ENCODE assay signal across 10 cellular contexts in the genomic region with DNA sequence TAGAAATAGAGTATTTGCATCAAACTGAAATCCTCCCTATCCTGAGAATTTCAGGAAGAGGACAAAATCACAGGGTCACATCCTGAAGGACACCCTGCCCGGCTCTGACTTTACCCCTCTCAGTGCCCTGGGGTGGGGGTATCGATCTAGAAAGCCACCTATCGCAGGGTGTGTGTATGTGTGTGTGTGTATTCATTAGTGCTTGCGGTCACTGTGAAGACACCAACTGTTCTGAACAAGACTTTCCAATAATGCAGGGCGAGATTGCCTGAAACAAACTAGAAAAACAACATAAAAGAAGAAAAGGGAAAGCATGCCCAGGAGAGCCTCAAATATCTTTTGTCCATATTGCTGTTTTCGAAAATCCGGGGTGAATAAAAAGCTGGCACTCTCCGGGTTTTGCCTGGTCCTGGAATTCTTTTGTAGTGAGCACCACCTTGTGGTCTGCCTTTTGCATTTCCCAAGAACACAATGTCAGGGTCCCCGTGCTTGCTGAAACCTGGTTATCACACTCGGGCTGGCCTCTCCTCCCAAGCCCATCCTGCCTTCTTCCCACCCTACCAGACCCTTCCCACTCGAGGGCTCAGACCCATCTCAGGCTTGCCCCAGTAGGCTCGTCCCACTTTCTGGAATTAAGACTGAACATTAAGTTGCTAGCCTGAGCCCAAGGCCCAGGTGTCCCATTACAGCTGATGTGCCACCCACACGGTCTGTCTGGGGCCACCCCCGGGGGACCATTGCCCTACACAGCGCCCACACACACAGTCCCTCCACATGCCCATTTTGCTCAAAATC. TPM values are rescaled to one million over a fixed set of nuclear protein-coding genes. Genes with fewer than 3 reads are reported as not detected.
DNase-seq lines count a peak whose midpoint lies in the region; ATAC-seq, FAIRE-seq and TF ChIP-seq lines count a peak whose summit lies in the region.
"Had no signal": no experiment of that assay in that cellular context is flagged by ENCODE, and none has a peak within 500 bp of the region (broad histone marks: within the 10 kb centered on the region; RNA-seq: fewer than 3 reads in every experiment).

No MANE protein-coding gene starts in this region.

- H3K27ac ChIP-seq in HCT116 (ENCODE audit: low read depth, low read length) (no peak overlapping the region), kidney (ENCODE audit: low read depth in 2 of 2, low read length in 2 of 2) (no peak overlapping the region), stomach (no peak overlapping the region)
- H3K27ac ChIP-seq: SK-N-MC, skin epidermis had no signal

- ATAC-seq in HCT116 (peak; percentile 92), GM21423 (IDR thresholded peaks at IDR 0.05; ENCODE audit: unreplicated experiment) (no peak), HG03432 (IDR thresholded peaks at IDR 0.05; ENCODE audit: unreplicated experiment) (no peak)

- CTCF ChIA-PET in HCT116 (lab: Charles Lee): interaction anchor here (1.3 to 1.7 kb wide), 4 partner anchors 33 to 1295 kb away, joined by 3 to 12 read pairs (median 4); no protein-coding TSS in a partner anchor

- no peak overlapping the region for H3K4me2 ChIP-seq in HCT116 (ENCODE audit: low read length)

- intact Hi-C loops in HCT116 (cut with micrococcal nuclease): loop anchor here (1.0 to 10.0 kb wide), 4 partner anchors 547 to 866 kb away; no protein-coding TSS in a partner anchor
- intact Hi-C loops in kidney (cut with DNase I): no loop called here
- intact Hi-C loops in stomach (cut with DNase I; ENCODE audit: low total_unique reads): loop anchor here (5.0 kb wide), 1 partner anchor 708 kb away; no protein-coding TSS in a partner anchor

- H3K4me1 ChIP-seq in HCT116 (ENCODE audit: control insufficient read depth in 1 of 2, insufficient read depth in 2 of 2, low read length in 2 of 2) (peaks cover 0 to 7% of the 10 kb centered on the region in 2 experiments; a peak in 1 of 4 replicates), kidney (ENCODE audit: control insufficient read depth in 1 of 2, insufficient read depth in 1 of 2, low read depth in 1 of 2, low read length in 2 of 2) (peaks cover 0 to 2% of the 10 kb centered on the region in 2 donors), stomach (peaks cover 6 to 24% (median 18%) of the 10 kb centered on the region in 4 donors)

- BruUV-seq in HCT116 (replicated peaks; lab: Mats Ljungman, UMichigan): no TSS peak

- H2AFZ ChIP-seq in HCT116 (ENCODE audit: low read depth, low read length, poor library complexity, severe bottlenecking): no peak overlapping the region

- peak; percentile 27 for FAIRE-seq in kidney (lab: Jason Lieb, UNC)

- peak; percentile 84 for TF ChIP-seq RAD21 in HCT116 (IDR thresholded peaks at IDR 0.05; ENCODE audit: low read depth)

- no peak overlapping the region for H3K9ac ChIP-seq in HCT116 (ENCODE audit: low read length)
- no peak overlapping the region for H3K9ac ChIP-seq in kidney (ENCODE audit: low read length in 2 of 2)

- WGBS in stomach, 5 donors: 14 to 25% (median 19%) methylated on average over 15 of the region's 15 CpGs

- no peaks in the 10 kb centered on the region for H3K9me2 ChIP-seq in HCT116 (ENCODE audit: insufficient read depth)

- no peak for TF ChIP-seq POLR2A in HCT116 (IDR thresholded peaks at IDR 0.05; ENCODE audit: borderline replicate concordance, extremely low read depth, insufficient read depth, insufficient read length)
- TF ChIP-seq POLR2A in stomach (IDR thresholded peaks at IDR 0.05): no peak

- H3K4me3 ChIP-seq in HCT116 (replicated peaks in 1 of 2; ENCODE audit: low read depth in 1 of 2, low read length in 2 of 2) (no peak overlapping the region), cardiac fibroblast (replicated peaks in 1 of 2; ENCODE audit: low read depth in 2 of 2, low read length in 2 of 2) (no peak overlapping the region), kidney (ENCODE audit: low read length in 2 of 2) (no peak overlapping the region), stomach (peak overlapping the region in 1 of 4 donors; percentile 12)
- H3K4me3 ChIP-seq: SK-N-MC, skin epidermis had no signal

- H4K20me1 ChIP-seq in HCT116 (ENCODE audit: insufficient read depth): no peaks in the 10 kb centered on the region

- H3K9me3 ChIP-seq in HCT116 (ENCODE audit: control insufficient read depth in 1 of 2, insufficient read depth in 1 of 2, low read depth in 1 of 2, low read length in 2 of 2): no peaks in the 10 kb centered on the region
- H3K9me3 ChIP-seq in kidney (ENCODE audit: control insufficient read depth in 1 of 2, low read length in 2 of 2): no peaks in the 10 kb centered on the region
- no peaks in the 10 kb centered on the region for H3K9me3 ChIP-seq in stomach

- POLR2A ChIA-PET in HCT116 (lab: Charles Lee): no interaction called here

- H3K36me3 ChIP-seq in HCT116 (ENCODE audit: control insufficient read depth in 1 of 2, insufficient read depth in 2 of 2, low read length in 2 of 2) (no peaks in the 10 kb centered on the region), kidney (ENCODE audit: control insufficient read depth in 1 of 2, insufficient read depth in 2 of 2, low read length in 2 of 2) (no peaks in the 10 kb centered on the region), stomach (no peaks in the 10 kb centered on the region)

- no peaks in the 10 kb centered on the region for H3K79me2 ChIP-seq in HCT116 (ENCODE audit: insufficient read depth, low read length)

- DNase-seq in COLO668 (lab: John Stamatoyannopoulos, UW; ENCODE audit: unreplicated experiment) (peak; percentile 44), HCT116 (ENCODE audit: low read depth, low spot score) (peak; percentile 48), NCI-H774 (lab: John Stamatoyannopoulos, UW) (peak; percentile 40), cardiac fibroblast (ENCODE audit: low read depth in 2 of 2) (peak; percentile 83 to 84), kidney (no peak), stomach (peak; percentile 54)

- H3K27me3 ChIP-seq in HCT116 (ENCODE audit: insufficient read depth, low read length) (no peaks in the 10 kb centered on the region), stomach (no peaks in the 10 kb centered on the region)

- no peak for TF ChIP-seq EP300 in stomach (IDR thresholded peaks at IDR 0.05)

- TF ChIP-seq CTCF in HCT116 (IDR thresholded peaks at IDR 0.05 in 2 of 3, conservative IDR thresholded peaks at IDR 0.05 in 1 of 3; ENCODE audit: borderline replicate concordance in 1 of 3, insufficient read depth in 1 of 3, low read depth in 2 of 3, low read length in 2 of 3): peak; percentile 56 to 72 (median 68); a peak in 5 of 6 replicates
- TF ChIP-seq CTCF in cardiac fibroblast (IDR thresholded peaks at IDR 0.05; ENCODE audit: low read depth, low read length): peak; percentile 60
- peak; percentile 77 for TF ChIP-seq CTCF in kidney (IDR thresholded peaks at IDR 0.05; ENCODE audit: borderline replicate concordance, extremely low read depth, insufficient read depth)
- TF ChIP-seq CTCF in stomach (IDR thresholded peaks at IDR 0.05): peak in 5 of 7 experiments; percentile 32 to 75 (median 54)

- RAD21 ChIA-PET in HCT116 (lab: Charles Lee; ENCODE audit: low non-redundant PET in 1 of 2, low total read pairs in 2 of 2, uncharacterized antibody in 2 of 2, unreplicated experiment in 2 of 2): interaction anchor here in 1 of 2 experiments (1.0 kb wide), 1 partner anchor 547 kb away, joined by 3 read pairs; no protein-coding TSS in a partner anchor

TF ChIP-seq in HCT116, 20 proteins besides CTCF, POLR2A, EP300 and RAD21 (continues in another document):
- TF ChIP-seq CBX3 (IDR thresholded peaks at IDR 0.05; ENCODE audit: low read depth) (no peak), EZH2phosphoT487 (IDR thresholded peaks at IDR 0.05; ENCODE audit: borderline replicate concordance) (no peak), CEBPB (IDR thresholded peaks at IDR 0.05; ENCODE audit: low read depth) (no peak), ELF1 (IDR thresholded peaks at IDR 0.05; ENCODE audit: borderline replicate concordance, low read depth) (no peak), TCF7L2 (IDR thresholded peaks at IDR 0.05; ENCODE audit: borderline replicate concordance, extremely low read depth, insufficient read depth, insufficient read length) (no peak), SP1 (IDR thresholded peaks at IDR 0.05; ENCODE audit: low read depth) (no peak), ZFX (IDR thresholded peaks at IDR 0.05) (no peak), JUND (IDR thresholded peaks at IDR 0.05) (no peak)
- TF ChIP-seq, protein P1, sequence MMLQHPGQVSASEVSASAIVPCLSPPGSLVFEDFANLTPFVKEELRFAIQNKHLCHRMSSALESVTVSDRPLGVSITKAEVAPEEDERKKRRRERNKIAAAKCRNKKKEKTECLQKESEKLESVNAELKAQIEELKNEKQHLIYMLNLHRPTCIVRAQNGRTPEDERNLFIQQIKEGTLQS (IDR thresholded peaks at IDR 0.05): no peak
- TF ChIP-seq, protein P2, sequence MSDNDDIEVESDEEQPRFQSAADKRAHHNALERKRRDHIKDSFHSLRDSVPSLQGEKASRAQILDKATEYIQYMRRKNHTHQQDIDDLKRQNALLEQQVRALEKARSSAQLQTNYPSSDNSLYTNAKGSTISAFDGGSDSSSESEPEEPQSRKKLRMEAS (IDR thresholded peaks at IDR 0.05): no peak

RNA-seq across cellular contexts. Expression of a gene that starts 25.0 kb away (rescaled TPM):
- total RNA-seq in HCT116 (2021; ENCODE audit: unreplicated experiment) (42.2 TPM), kidney (40.7 TPM), stomach (100 to 1,000 TPM in 1 of 5 donors, 10 to 100 TPM in 4; 24.1 to 105 (median 79.9) TPM)
- polyA plus RNA-seq in HCT116 (2012): 17.7 and 25.7 TPM in 2 replicates
- polyA plus RNA-seq in kidney (ENCODE audit: insufficient read depth, low read depth, low replicate concordance) (67.6 TPM), stomach (10 to 100 TPM; 29.8 to 40.2 (median 30.4) TPM)
